In the genomic region with DNA sequence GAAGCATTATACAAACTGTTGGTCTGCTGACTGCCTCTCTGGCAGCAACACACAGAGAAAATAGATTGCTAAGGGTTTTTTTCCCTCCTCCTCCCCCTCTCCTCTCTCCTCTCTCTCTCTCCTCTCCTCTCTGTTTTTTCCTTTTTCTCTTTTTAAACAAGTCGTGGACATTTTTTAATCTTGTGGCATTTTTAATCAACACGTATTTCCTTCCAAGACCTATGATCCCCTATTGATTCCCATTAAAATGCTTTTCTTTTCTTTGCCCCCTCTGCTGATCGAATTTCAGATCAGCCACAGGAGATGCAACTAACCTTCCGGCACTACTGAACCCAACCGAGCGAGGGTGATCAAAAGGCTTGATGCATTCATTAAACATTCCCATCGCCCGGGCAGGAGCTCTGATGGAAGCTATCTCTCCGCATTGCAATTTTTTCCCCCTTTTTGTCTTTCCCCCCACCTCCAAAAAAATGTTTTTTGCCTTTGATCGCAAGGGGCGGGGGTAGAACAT, we compare ENCODE assay signal across 8 cellular contexts.
DNase-seq lines count a peak whose midpoint lies in the region; ATAC-seq and TF ChIP-seq lines count a peak whose summit lies in the region.

No MANE protein-coding gene starts in this region.

- peak overlapping the region; percentile 72 for H3K9ac ChIP-seq in muscle layer of colon (ENCODE audit: low read length)

- TF ChIP-seq POLR2A in esophagus muscularis mucosa (IDR thresholded peaks at IDR 0.05; ENCODE audit: low read depth): no peak

- CTCF ChIA-PET in activated CD8-positive, alpha-beta T cell treated with anti-CD3 and anti-CD28 coated beads, Interleukin-2, amount 10 ng/mL, durations not matched to agents 7 days and 5 days (lab: Charles Lee): interaction anchor here (1.1 to 2.7 kb wide), 3 partner anchors 35 to 121 kb away, joined by 3 to 9 read pairs (median 3); partner anchors contain the start of gene ARID1B

- under 1% methylated on average over 11 of the region's 11 CpGs for WGBS in esophagus muscularis mucosa

- no peak for TF ChIP-seq EP300 in esophagus muscularis mucosa (IDR thresholded peaks at IDR 0.05)

- H3K4me3 Mint-ChIP-seq in HFFc6 (peak overlapping the region; percentile 93), type B pancreatic cell (peak overlapping the region; percentile 93)
- H3K4me3 Mint-ChIP-seq in activated CD8-positive, alpha-beta T cell treated with anti-CD3 and anti-CD28 coated beads, Interleukin-2, amount 10 ng/mL, durations not matched to agents 7 days and 5 days: peak overlapping the region; percentile 89

- no peaks in the 10 kb centered on the region for H3K27me3 ChIP-seq in esophagus muscularis mucosa
- H3K27me3 ChIP-seq in muscle layer of colon (ENCODE audit: control insufficient read depth in 1 of 2, insufficient read depth in 2 of 2, low read length in 2 of 2): no peaks in the 10 kb centered on the region

- H3K36me3 ChIP-seq in esophagus muscularis mucosa (no peaks in the 10 kb centered on the region), muscle layer of colon (ENCODE audit: insufficient read depth, low read length) (no peaks in the 10 kb centered on the region)

- ATAC-seq in activated CD8-positive, alpha-beta T cell treated with anti-CD3 and anti-CD28 coated beads, Interleukin-2, amount 10 ng/mL, durations not matched to agents 7 days and 5 days: peak; percentile 52
- ATAC-seq in GM21381 (IDR thresholded peaks at IDR 0.05; ENCODE audit: unreplicated experiment): no peak

- H3K27ac Mint-ChIP-seq in HFFc6 (peak overlapping the region; percentile 92), type B pancreatic cell (peak overlapping the region; percentile 94)
- H3K27ac Mint-ChIP-seq in activated CD8-positive, alpha-beta T cell treated with anti-CD3 and anti-CD28 coated beads, Interleukin-2, amount 10 ng/mL, durations not matched to agents 7 days and 5 days: peak overlapping the region; percentile 90

- intact Hi-C loops in esophagus muscularis mucosa (cut with DNase I): loop anchor here (2.0 to 10.0 kb wide), 5 partner anchors 36 to 498 kb away; partner anchors contain the start of gene ARID1B

- H3K36me3 Mint-ChIP-seq in HFFc6 (ENCODE audit: low read depth) (no peaks in the 10 kb centered on the region), type B pancreatic cell (no peaks in the 10 kb centered on the region)
- H3K36me3 Mint-ChIP-seq in activated CD8-positive, alpha-beta T cell treated with anti-CD3 and anti-CD28 coated beads, Interleukin-2, amount 10 ng/mL, durations not matched to agents 7 days and 5 days (ENCODE audit: low read depth): no peaks in the 10 kb centered on the region

- H3K9me3 ChIP-seq in esophagus muscularis mucosa: no peaks in the 10 kb centered on the region
- H3K9me3 ChIP-seq in muscle layer of colon (ENCODE audit: low read length): no peaks in the 10 kb centered on the region

- DNase-seq in DMS53 treated with DMSO at 0.1 percent for 48 hours (lab: John Stamatoyannopoulos, UW; ENCODE audit: unreplicated experiment) (peak; percentile 42), HFFc6 (peak; percentile 46), NCI-H2171 (lab: John Stamatoyannopoulos, UW) (peak; percentile 86), esophagus muscularis mucosa (ENCODE audit: extremely low spot score) (no peak), type B pancreatic cell (ENCODE audit: extremely low spot score, unreplicated experiment) (no peak)
- DNase-seq in activated CD8-positive, alpha-beta T cell treated with anti-CD3 and anti-CD28 coated beads, Interleukin-2, amount 10 ng/mL, durations not matched to agents 7 days and 5 days: peak; percentile 60

- peaks cover 25% of the 10 kb centered on the region for H3K4me1 Mint-ChIP-seq in HFFc6 (ENCODE audit: low read depth)
- peaks cover 19% of the 10 kb centered on the region for H3K4me1 Mint-ChIP-seq in activated CD8-positive, alpha-beta T cell treated with anti-CD3 and anti-CD28 coated beads, Interleukin-2, amount 10 ng/mL, durations not matched to agents 7 days and 5 days (ENCODE audit: low read depth)
- peaks cover 16% of the 10 kb centered on the region for H3K4me1 Mint-ChIP-seq in type B pancreatic cell (ENCODE audit: unreplicated experiment)

- H3K27ac ChIP-seq in esophagus muscularis mucosa (replicated peaks in 1 of 4) (peak overlapping the region; percentile 93 to 99 (median 97)), muscle layer of colon (ENCODE audit: low read depth, low read length) (peak overlapping the region; percentile 85)

- H3K27me3 Mint-ChIP-seq in HFFc6 (ENCODE audit: insufficient read depth) (peaks cover 6% of the 10 kb centered on the region), type B pancreatic cell (no peaks in the 10 kb centered on the region)
- H3K27me3 Mint-ChIP-seq in activated CD8-positive, alpha-beta T cell treated with anti-CD3 and anti-CD28 coated beads, Interleukin-2, amount 10 ng/mL, durations not matched to agents 7 days and 5 days (ENCODE audit: low read depth): peaks cover 7% of the 10 kb centered on the region

- peaks cover 0 to 21% (median 18%) of the 10 kb centered on the region in 4 donors for H3K4me1 ChIP-seq in esophagus muscularis mucosa
- H3K4me1 ChIP-seq in muscle layer of colon (ENCODE audit: insufficient read depth, low read length): peaks cover 14% of the 10 kb centered on the region

- H3K4me3 ChIP-seq in esophagus muscularis mucosa: peak overlapping the region; percentile 63 to 81 (median 76)
- peak overlapping the region; percentile 64 to 78 for H3K4me3 ChIP-seq in muscle layer of colon (ENCODE audit: low read depth in 1 of 2, low read length in 2 of 2)

- H3K9me3 Mint-ChIP-seq in HFFc6 (no peaks in the 10 kb centered on the region), type B pancreatic cell (no peaks in the 10 kb centered on the region)
- no peaks in the 10 kb centered on the region for H3K9me3 Mint-ChIP-seq in activated CD8-positive, alpha-beta T cell treated with anti-CD3 and anti-CD28 coated beads, Interleukin-2, amount 10 ng/mL, durations not matched to agents 7 days and 5 days (ENCODE audit: insufficient read depth)

- POLR2A ChIA-PET in activated CD8-positive, alpha-beta T cell treated with anti-CD3 and anti-CD28 coated beads, Interleukin-2, amount 10 ng/mL, durations not matched to agents 7 days and 5 days (lab: Charles Lee): interaction anchor here (0.6 to 6.1 kb wide), 6 partner anchors 32 to 1268 kb away, joined by 3 to 31 read pairs (median 4); partner anchors contain the start of gene ARID1B

- TF ChIP-seq CTCF in HFFc6 (IDR thresholded peaks at IDR 0.05) (peak; percentile 65), esophagus muscularis mucosa (IDR thresholded peaks at IDR 0.05) (peak in 2 of 3 experiments; percentile 18 to 57), type B pancreatic cell (conservative IDR thresholded peaks at IDR 0.05) (peak; percentile 71)

Comparison
In these comparisons a context has a peak if more than half of its experiments do, and no peak if none do; other contexts are left out.
1. DNase-seq: peak in DMS53 treated with DMSO at 0.1 percent for 48 hours (single experiment), HFFc6 (single experiment), NCI-H2171 (single experiment) and activated CD8-positive, alpha-beta T cell treated with anti-CD3 and anti-CD28 coated beads, Interleukin-2, amount 10 ng/mL, durations not matched to agents 7 days and 5 days (single experiment); none in esophagus muscularis mucosa (single experiment) and type B pancreatic cell (single experiment).
2. Peak in every context shown above with its lines, with median percentiles within 50 percentile points of each other: H3K27ac Mint-ChIP-seq, H3K4me3 Mint-ChIP-seq and CTCF ChIP-seq.